ENCODE assay signal across 17 cellular contexts in genomic region chr2:70541481-70542020, GRCh38. TPM values are rescaled to one million over a fixed set of nuclear protein-coding genes. Genes with fewer than 3 reads are reported as not detected.
DNase-seq lines count a peak whose midpoint lies in the region; ATAC-seq lines count a peak whose summit lies in the region.
"Had no signal": no experiment of that assay in that cellular context is flagged by ENCODE, and none has a peak within 500 bp of the region (broad histone marks: within the 10 kb centered on the region; RNA-seq: fewer than 3 reads in every experiment).

No MANE protein-coding gene starts in this region.

- H3K36me3 Mint-ChIP-seq in activated T-helper 17 cell treated with anti-CD3 and anti-CD28 coated beads, Interleukin-2, amount 50 U/mL, for 72 hours (ENCODE audit: low read depth) = no peaks in the 10 kb centered on the region
- no peaks in the 10 kb centered on the region for H3K36me3 Mint-ChIP-seq in activated CD4-positive, alpha-beta T cell treated with anti-CD3 and anti-CD28 coated beads, Interleukin-2, amount 10 ng/mL, durations not matched to agents 24 days and 14 days (ENCODE audit: low read depth)
- H3K36me3 Mint-ChIP-seq: CD14-positive monocyte had no signal

- peak; percentile 65 for ATAC-seq in activated T-helper 17 cell treated with anti-CD3 and anti-CD28 coated beads, Interleukin-2, amount 50 U/mL, for 72 hours (replicated peaks)
- ATAC-seq: activated CD4-positive, CD25-positive, alpha-beta regulatory T cell treated with anti-CD3 and anti-CD28 coated beads, Interleukin-2, amount 50 U/mL, for 24 hours; stimulated activated memory B cell treated with anti-CD40 and anti-IgM and Interleukin-4, amounts not matched to agents 10 μg/mL and 1 μg/mL and 100 μg/mL, for 72 hours had no signal

- no peaks in the 10 kb centered on the region for H3K9me3 Mint-ChIP-seq in activated T-helper 17 cell treated with anti-CD3 and anti-CD28 coated beads, Interleukin-2, amount 50 U/mL, for 72 hours
- no peaks in the 10 kb centered on the region for H3K9me3 Mint-ChIP-seq in activated CD4-positive, alpha-beta T cell treated with anti-CD3 and anti-CD28 coated beads, Interleukin-2, amount 10 ng/mL, durations not matched to agents 24 days and 14 days

- in situ Hi-C loops in Caki2 (cut with HindIII; ENCODE audit: low pct_unique_long_range_greater_than_20kb, low sequenced_read_pairs) = no loop called here

- DNase-seq in Caki2 (ENCODE audit: low read depth) (peak; percentile 84), HT1080 (ENCODE audit: low read depth) (peak; percentile 78), kidney tubule cell (ENCODE audit: low spot score) (peak; percentile 94), SKM-1 treated with dmso at 0.1 percent for 144 hours (lab: John Stamatoyannopoulos, UW; ENCODE audit: unreplicated experiment) (no peak), DMS79 treated with DMSO at 0.1 percent for 48 hours (lab: John Stamatoyannopoulos, UW) (no peak), NCI-H510A treated with DMSO at 0.1 percent for 48 hours (lab: John Stamatoyannopoulos, UW) (no peak)
- no peak for DNase-seq in activated CD4-positive, alpha-beta T cell treated with anti-CD3 and anti-CD28 coated beads, Interleukin-2, amount 10 ng/mL, durations not matched to agents 24 days and 14 days
- DNase-seq: activated gamma-delta T cell; Karpas-422; left cardiac atrium; NCI-H446; stimulated activated CD4-positive, alpha-beta T cell treated with anti-CD3 and anti-CD28 coated beads, Interleukin-1b, Interleukin-23, amount 100 ng/mL, for 48 hours had no signal

- H3K4me3 Mint-ChIP-seq in activated T-helper 17 cell treated with anti-CD3 and anti-CD28 coated beads, Interleukin-2, amount 50 U/mL, for 72 hours = no peak overlapping the region
- H3K4me3 Mint-ChIP-seq in activated CD4-positive, alpha-beta T cell treated with anti-CD3 and anti-CD28 coated beads, Interleukin-2, amount 10 ng/mL, durations not matched to agents 24 days and 14 days = no peak overlapping the region
- H3K4me3 Mint-ChIP-seq: CD14-positive monocyte; central memory CD8-positive, alpha-beta T cell; stimulated activated memory B cell treated with anti-CD40 and anti-IgM and Interleukin-4, amounts not matched to agents 10 μg/mL and 1 μg/mL and 100 μg/mL, for 72 hours had no signal

- no peaks in the 10 kb centered on the region for H3K27me3 Mint-ChIP-seq in activated T-helper 17 cell treated with anti-CD3 and anti-CD28 coated beads, Interleukin-2, amount 50 U/mL, for 72 hours
- H3K27me3 Mint-ChIP-seq in activated CD4-positive, alpha-beta T cell treated with anti-CD3 and anti-CD28 coated beads, Interleukin-2, amount 10 ng/mL, durations not matched to agents 24 days and 14 days = peaks cover 7% of the 10 kb centered on the region

- intact Hi-C loops in activated CD4-positive, alpha-beta T cell treated with anti-CD3 and anti-CD28 coated beads, Interleukin-2, amount 10 ng/mL, durations not matched to agents 24 days and 14 days (cut with micrococcal nuclease) = no loop called here

- no peaks in the 10 kb centered on the region for H3K4me1 Mint-ChIP-seq in activated T-helper 17 cell treated with anti-CD3 and anti-CD28 coated beads, Interleukin-2, amount 50 U/mL, for 72 hours
- H3K4me1 Mint-ChIP-seq in activated CD4-positive, alpha-beta T cell treated with anti-CD3 and anti-CD28 coated beads, Interleukin-2, amount 10 ng/mL, durations not matched to agents 24 days and 14 days = no peaks in the 10 kb centered on the region
- H3K4me1 Mint-ChIP-seq: CD14-positive monocyte; stimulated activated memory B cell treated with anti-CD40 and anti-IgM and Interleukin-4, amounts not matched to agents 10 μg/mL and 1 μg/mL and 100 μg/mL, for 72 hours had no signal

- H3K27ac Mint-ChIP-seq in activated T-helper 17 cell treated with anti-CD3 and anti-CD28 coated beads, Interleukin-2, amount 50 U/mL, for 72 hours = no peak overlapping the region
- H3K27ac Mint-ChIP-seq in activated CD4-positive, alpha-beta T cell treated with anti-CD3 and anti-CD28 coated beads, Interleukin-2, amount 10 ng/mL, durations not matched to agents 24 days and 14 days = no peak overlapping the region
- H3K27ac Mint-ChIP-seq: stimulated activated memory B cell treated with anti-CD40 and anti-IgM and Interleukin-4, amounts not matched to agents 10 μg/mL and 1 μg/mL and 100 μg/mL, for 72 hours had no signal

RNA-seq across cellular contexts. Expression of gene TGFA, which starts 12.1 kb away (rescaled TPM):
- total RNA-seq in Caki2 (2014; rRNA removed; shearing (Covaris generic); ENCODE audit: low replicate concordance) = 84.3 and 116 TPM in 2 replicates
- 25.8 and 28.2 TPM in 2 replicates for total RNA-seq in HT1080 (2014; rRNA removed; shearing (Covaris generic))
- 49.5 and 53.0 TPM in 2 replicates for polyA plus RNA-seq in HT1080 (2015; cell fraction: cytosol; rRNA removed)
- polyA plus RNA-seq in HT1080 (2015; cell fraction: nucleus; rRNA removed) = 31.3 and 33.7 TPM in 2 replicates
- total RNA-seq in activated T-helper 17 cell treated with anti-CD3 and anti-CD28 coated beads, Interleukin-2, amount 50 U/mL, for 72 hours = under 1 TPM; 0.26 to 0.69 TPM
- not detected in 2 replicates for total RNA-seq in activated CD4-positive, alpha-beta T cell treated with anti-CD3 and anti-CD28 coated beads, Interleukin-2, amount 10 ng/mL, durations not matched to agents 24 days and 14 days

Comparison
In these comparisons a context has a peak if more than half of its experiments do, and no peak if none do; other contexts are left out.
1. DNase-seq: peak in Caki2 (single experiment), HT1080 (single experiment) and kidney tubule cell (single experiment); none in SKM-1 treated with dmso at 0.1 percent for 144 hours (single experiment), DMS79 treated with DMSO at 0.1 percent for 48 hours (single experiment), activated CD4-positive, alpha-beta T cell treated with anti-CD3 and anti-CD28 coated beads, Interleukin-2, amount 10 ng/mL, durations not matched to agents 24 days and 14 days (single experiment) and NCI-H510A treated with DMSO at 0.1 percent for 48 hours (single experiment).
2. RNA of gene TGFA, which starts 12.1 kb away (total RNA-seq): 84.3 to 116 TPM in Caki2 and 25.8 to 28.2 TPM in HT1080; 0.26 to 0.69 TPM in activated T-helper 17 cell treated with anti-CD3 and anti-CD28 coated beads, Interleukin-2, amount 50 U/mL, for 72 hours and not detected in activated CD4-positive, alpha-beta T cell treated with anti-CD3 and anti-CD28 coated beads, Interleukin-2, amount 10 ng/mL, durations not matched to agents 24 days and 14 days; every median in the first group is over 10 times any median in the second.